Comparison of ENCODE assay signal across 15 cellular contexts in the genomic region with DNA sequence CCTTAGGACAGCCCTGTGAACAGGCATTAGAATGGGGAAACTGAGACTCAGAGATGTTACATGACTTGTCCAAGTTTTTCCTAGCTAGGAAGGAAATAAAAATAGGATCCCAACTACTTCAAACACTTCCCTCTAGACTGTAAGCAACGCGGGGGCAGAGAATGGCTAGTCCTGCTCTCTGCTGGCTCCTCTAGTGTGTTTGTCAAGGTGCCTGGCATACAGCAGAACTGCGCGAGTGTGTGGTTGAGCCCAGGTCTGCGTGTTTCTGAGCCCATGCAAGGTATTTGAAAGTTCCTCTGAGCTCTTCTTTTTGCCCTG.
A peak's percentile ranks its signal among the peaks of the same experiment; 100 is the strongest.
DNase-seq lines count a peak whose midpoint lies in the region; ATAC-seq, FAIRE-seq and TF ChIP-seq lines count a peak whose summit lies in the region.
"Had no signal": no experiment of that assay in that cellular context is flagged by ENCODE, and none has a peak within 500 bp of the region (broad histone marks: within the 10 kb centered on the region; RNA-seq: fewer than 3 reads in every experiment).

No MANE protein-coding gene starts in this region.

- H3K4me1 ChIP-seq in keratinocyte (ENCODE audit: control insufficient read depth, extremely low read depth, insufficient read depth, low read length): peaks cover 48% of the 10 kb centered on the region
- H3K4me1 ChIP-seq in smooth muscle cell (ENCODE audit: low read depth): peaks cover 18% of the 10 kb centered on the region
- H3K4me1 ChIP-seq in effector memory CD4-positive, alpha-beta T cell (ENCODE audit: control insufficient read depth, insufficient read depth, low read length, poor library complexity, severe bottlenecking): no peaks in the 10 kb centered on the region
- H3K4me1 ChIP-seq: prostate gland had no signal

- ATAC-seq in activated T-helper 17 cell treated with anti-CD3 and anti-CD28 coated beads, Interleukin-2, amount 50 U/mL, for 72 hours (replicated peaks): peak; percentile 27

- H4K20me1 ChIP-seq in keratinocyte (ENCODE audit: control insufficient read depth, extremely low read depth, insufficient read depth, low read length) (no peaks in the 10 kb centered on the region), smooth muscle cell (ENCODE audit: low read depth) (no peaks in the 10 kb centered on the region)

- no peaks in the 10 kb centered on the region for H3K79me2 ChIP-seq in keratinocyte (ENCODE audit: control insufficient read depth, insufficient read depth, low read length)
- no peaks in the 10 kb centered on the region for H3K79me2 ChIP-seq in smooth muscle cell (ENCODE audit: low read depth)

- no peaks in the 10 kb centered on the region for H3K9me1 ChIP-seq in keratinocyte (ENCODE audit: control insufficient read depth, extremely low read depth, insufficient read depth, low read length)

- DNase-seq in HCEC 1CT: peak; percentile 29
- DNase-seq in keratinocyte (ENCODE audit: low read depth, low spot score): no peak
- DNase-seq in smooth muscle cell (lab: John Stamatoyannopoulos, UW; ENCODE audit: unreplicated experiment): no peak
- no peak for DNase-seq in effector memory CD4-positive, alpha-beta T cell
- no peak for DNase-seq in RPMI8226
- no peak for DNase-seq in GM19240 (ENCODE audit: insufficient read length, low spot score)
- no peak for DNase-seq in HTR-8/SVneo (ENCODE audit: insufficient read length, low spot score)
- DNase-seq: midbrain; NCI-H774; stimulated activated CD4-positive, alpha-beta T cell treated with anti-CD3 and anti-CD28 coated beads, Interleukin-2, amount 100 ng/mL, for 48 hours; stimulated activated naive CD4-positive, alpha-beta T cell had no signal

- H3K4me1 Mint-ChIP-seq in activated T-helper 17 cell treated with anti-CD3 and anti-CD28 coated beads, Interleukin-2, amount 50 U/mL, for 72 hours: no peaks in the 10 kb centered on the region

- H3K9ac ChIP-seq in keratinocyte (ENCODE audit: control insufficient read depth, extremely low read depth, insufficient read depth, low read length): peak overlapping the region; percentile 11
- peak overlapping the region; percentile 31 for H3K9ac ChIP-seq in smooth muscle cell (ENCODE audit: low read depth)

- dilution Hi-C loops in keratinocyte (cut with MboI; ENCODE audit: extremely low pct_ligation_motif_present, low sequenced_read_pairs): no loop called here

- H3K27me3 ChIP-seq in keratinocyte (ENCODE audit: control insufficient read depth, extremely low read depth, insufficient read depth, low read length) (no peaks in the 10 kb centered on the region), smooth muscle cell (ENCODE audit: low read depth) (no peaks in the 10 kb centered on the region)
- no peaks in the 10 kb centered on the region for H3K27me3 ChIP-seq in effector memory CD4-positive, alpha-beta T cell (replicated peaks; ENCODE audit: control insufficient read depth, insufficient read depth, low read length, poor library complexity, severe bottlenecking)

- H3K27ac ChIP-seq in keratinocyte (ENCODE audit: control insufficient read depth, insufficient read depth, low read length) (peak overlapping the region; percentile 69), smooth muscle cell (ENCODE audit: low read depth) (peak overlapping the region; percentile 78)
- no peak overlapping the region for H3K27ac ChIP-seq in effector memory CD4-positive, alpha-beta T cell (ENCODE audit: insufficient read depth, low read length, poor library complexity, severe bottlenecking)
- H3K27ac ChIP-seq: prostate gland had no signal

- peaks cover 20% of the 10 kb centered on the region for H3F3A ChIP-seq in smooth muscle cell (ENCODE audit: low read depth)

- FAIRE-seq in keratinocyte (lab: Jason Lieb, UNC) (no peak), HTR-8/SVneo (lab: Jason Lieb, UNC) (no peak)
- FAIRE-seq: G401.6 had no signal

- 53% methylated on average over 5 of the region's 5 CpGs for WGBS in smooth muscle cell (ENCODE audit: low lambda C conversion rate)

- no peak overlapping the region for H3K27ac Mint-ChIP-seq in activated T-helper 17 cell treated with anti-CD3 and anti-CD28 coated beads, Interleukin-2, amount 50 U/mL, for 72 hours
- H3K27ac Mint-ChIP-seq: CD4-positive, alpha-beta T cell had no signal

- no peaks in the 10 kb centered on the region for H3K9me3 ChIP-seq in keratinocyte (ENCODE audit: control insufficient read depth, low read depth, low read length)
- no peaks in the 10 kb centered on the region for H3K9me3 ChIP-seq in smooth muscle cell (replicated peaks; ENCODE audit: low read depth)
- no peaks in the 10 kb centered on the region for H3K9me3 ChIP-seq in effector memory CD4-positive, alpha-beta T cell (ENCODE audit: control insufficient read depth, low read length)
- H3K9me3 ChIP-seq: prostate gland had no signal

- H3K4me2 ChIP-seq in keratinocyte (ENCODE audit: control insufficient read depth, extremely low read depth, insufficient read depth, low read depth, low read length) (peak overlapping the region; percentile 83), smooth muscle cell (peak overlapping the region; percentile 50)

- TF ChIP-seq CTCF in keratinocyte (optimal IDR thresholded peaks at IDR 0.05 in 1 of 3, IDR thresholded peaks at IDR 0.05 in 1 of 3, conservative IDR thresholded peaks at IDR 0.05 in 1 of 3; ENCODE audit: extremely low read depth in 1 of 3, insufficient read depth in 2 of 3, low read length in 3 of 3) (no peak), smooth muscle cell (IDR thresholded peaks at IDR 0.05; ENCODE audit: borderline replicate concordance, insufficient read depth, poor library complexity, severe bottlenecking) (no peak)

- H3K36me3 Mint-ChIP-seq in activated T-helper 17 cell treated with anti-CD3 and anti-CD28 coated beads, Interleukin-2, amount 50 U/mL, for 72 hours (ENCODE audit: low read depth): no peaks in the 10 kb centered on the region

- no peaks in the 10 kb centered on the region for H3K9me3 Mint-ChIP-seq in activated T-helper 17 cell treated with anti-CD3 and anti-CD28 coated beads, Interleukin-2, amount 50 U/mL, for 72 hours
- H3K9me3 Mint-ChIP-seq: CD4-positive, alpha-beta T cell had no signal

- H3K4me3 ChIP-seq in keratinocyte (ENCODE audit: control insufficient read depth in 2 of 3, extremely low read depth in 1 of 3, insufficient read depth in 2 of 3, low read depth in 1 of 3, low read length in 3 of 3) (peak overlapping the region in 1 of 3 experiments; percentile 30), smooth muscle cell (no peak overlapping the region)
- H3K4me3 ChIP-seq in effector memory CD4-positive, alpha-beta T cell (ENCODE audit: insufficient read depth, low read depth, low read length, poor library complexity, severe bottlenecking): no peak overlapping the region
- H3K4me3 ChIP-seq: prostate gland had no signal

- H3K4me3 Mint-ChIP-seq in activated T-helper 17 cell treated with anti-CD3 and anti-CD28 coated beads, Interleukin-2, amount 50 U/mL, for 72 hours: no peak overlapping the region
- H3K4me3 Mint-ChIP-seq: CD4-positive, alpha-beta T cell had no signal

- H2AFZ ChIP-seq in keratinocyte (ENCODE audit: control insufficient read depth, low read length) (no peak overlapping the region), smooth muscle cell (ENCODE audit: low read depth) (no peak overlapping the region)

- no peaks in the 10 kb centered on the region for H3K27me3 Mint-ChIP-seq in activated T-helper 17 cell treated with anti-CD3 and anti-CD28 coated beads, Interleukin-2, amount 50 U/mL, for 72 hours
- H3K27me3 Mint-ChIP-seq: CD4-positive, alpha-beta T cell had no signal

- no peaks in the 10 kb centered on the region for H3K36me3 ChIP-seq in keratinocyte (ENCODE audit: control insufficient read depth in 2 of 2, extremely low read depth in 1 of 2, insufficient read depth in 2 of 2, low read length in 2 of 2)
- H3K36me3 ChIP-seq in smooth muscle cell (ENCODE audit: low read depth): no peaks in the 10 kb centered on the region
- no peaks in the 10 kb centered on the region for H3K36me3 ChIP-seq in effector memory CD4-positive, alpha-beta T cell (ENCODE audit: control insufficient read depth, insufficient read depth, low read length)
- H3K36me3 ChIP-seq: prostate gland had no signal
